14 cellular contexts compared by ENCODE assay signal in genomic region chr5:95080026-95080425, GRCh38.
DNase-seq lines count a peak whose midpoint lies in the region; ATAC-seq and TF ChIP-seq lines count a peak whose summit lies in the region.
"Had no signal": no experiment of that assay in that cellular context is flagged by ENCODE, and none has a peak within 500 bp of the region (broad histone marks: within the 10 kb centered on the region; RNA-seq: fewer than 3 reads in every experiment).

No MANE protein-coding gene starts in this region.

- H3K36me3 ChIP-seq in Panc1 (ENCODE audit: control insufficient read depth, insufficient read depth, low read length) (no peaks in the 10 kb centered on the region), esophagus squamous epithelium (no peaks in the 10 kb centered on the region), psoas muscle (ENCODE audit: insufficient read depth in 1 of 2, low read depth in 1 of 2) (no peaks in the 10 kb centered on the region), ovary (no peaks in the 10 kb centered on the region)

- CTCF ChIA-PET in Calu3 (lab: Charles Lee), result no interaction called here
- CTCF ChIA-PET in Panc1 (lab: Charles Lee), result no interaction called here

- H3K9me3 ChIP-seq in Panc1 (ENCODE audit: control insufficient read depth, insufficient read depth, low read depth, low read length), result no peaks in the 10 kb centered on the region
- H3K9me3 ChIP-seq in esophagus squamous epithelium, result no peaks in the 10 kb centered on the region
- H3K9me3 ChIP-seq in psoas muscle, result no peaks in the 10 kb centered on the region
- H3K9me3 ChIP-seq in ovary, result no peaks in the 10 kb centered on the region

- TF ChIP-seq CTCF in Calu3 (IDR thresholded peaks at IDR 0.05; ENCODE audit: unreplicated experiment) (no peak), Panc1 (IDR thresholded peaks at IDR 0.05) (no peak), esophagus squamous epithelium (IDR thresholded peaks at IDR 0.05) (no peak), psoas muscle (IDR thresholded peaks at IDR 0.05) (no peak), ovary (IDR thresholded peaks at IDR 0.05) (no peak)

- no peak for TF ChIP-seq EP300 in ovary (IDR thresholded peaks at IDR 0.05)

- peak overlapping the region; percentile 65 for H3K27ac Mint-ChIP-seq in Calu3 (ENCODE audit: unreplicated experiment)
- H3K27ac Mint-ChIP-seq: B cell; H9; stimulated activated naive B cell treated with anti-CD40 and anti-IgM and Interleukin-4, amounts not matched to agents 10 μg/mL and 1 μg/mL and 100 μg/mL, for 72 hours had no signal

- H3K4me1 Mint-ChIP-seq in Calu3 (ENCODE audit: low read depth, unreplicated experiment), result peaks cover 32% of the 10 kb centered on the region

- BruUV-seq in Calu3 (replicated peaks; lab: Mats Ljungman, UMichigan) (no TSS peak), Panc1 (replicated peaks; lab: Mats Ljungman, UMichigan) (no TSS peak)

- H3K4me3 Mint-ChIP-seq in Calu3 (ENCODE audit: low read depth, unreplicated experiment), result peak overlapping the region; percentile 78
- H3K4me3 Mint-ChIP-seq: B cell; H9; stimulated activated naive B cell treated with anti-CD40 and anti-IgM and Interleukin-4, amounts not matched to agents 10 μg/mL and 1 μg/mL and 100 μg/mL, for 72 hours had no signal

- in situ Hi-C loops in Panc1 (cut with HindIII; ENCODE audit: low pct_unique_long_range_greater_than_20kb, low sequenced_read_pairs), result no loop called here

- POLR2A ChIA-PET in Panc1 (lab: Charles Lee), result no interaction called here

- DNase-seq in Calu3 (no peak), Panc1 (ENCODE audit: low read depth, low spot score) (no peak), esophagus squamous epithelium (lab: John Stamatoyannopoulos, UW) (no peak), psoas muscle (no peak), CD1c-positive myeloid dendritic cell (ENCODE audit: extremely low spot score) (no peak), caudate nucleus (lab: John Stamatoyannopoulos, UW) (no peak), ovary (no peak)
- DNase-seq: activated naive CD4-positive, alpha-beta T cell; H9; stimulated activated CD4-positive, alpha-beta T cell treated with anti-CD3 and anti-CD28 coated beads, Interleukin-4, amount 100 ng/mL, for 1 hour; stimulated activated naive B cell treated with anti-CD40 and anti-IgM and Interleukin-4, amounts not matched to agents 10 μg/mL and 1 μg/mL and 100 μg/mL, for 72 hours had no signal

- TF ChIP-seq POLR2A in esophagus squamous epithelium (IDR thresholded peaks at IDR 0.05) (no peak), ovary (IDR thresholded peaks at IDR 0.05) (no peak)

- peak overlapping the region; percentile 63 to 73 for H3K4me3 ChIP-seq in Panc1 (ENCODE audit: low read depth in 2 of 2, low read length in 2 of 2)
- peak overlapping the region; percentile 0 to 54 (median 23) for H3K4me3 ChIP-seq in esophagus squamous epithelium
- H3K4me3 ChIP-seq in psoas muscle, result peak overlapping the region; percentile 56
- H3K4me3 ChIP-seq in ovary, result no peak overlapping the region
- H3K4me3 ChIP-seq: hepatocyte had no signal

- intact Hi-C loops in Calu3 (cut with micrococcal nuclease; ENCODE audit: unreplicated experiment) (loop anchor here (5.0 kb wide), 1 partner anchor 113 kb away; no protein-coding TSS in a partner anchor), Panc1 (cut with micrococcal nuclease; ENCODE audit: unreplicated experiment) (loop anchor here (5.0 kb wide), 1 partner anchor 108 kb away; no protein-coding TSS in a partner anchor), esophagus squamous epithelium (cut with DNase I) (no loop called here), psoas muscle (cut with DNase I) (no loop called here), ovary (cut with DNase I) (no loop called here)

- H3K27ac ChIP-seq in Panc1 (ENCODE audit: low read length) (peak overlapping the region; percentile 97), esophagus squamous epithelium (peak overlapping the region in 2 of 4 donors; percentile 31 to 33), psoas muscle (no peak overlapping the region), caudate nucleus (ENCODE audit: low read depth, low read length) (no peak overlapping the region), ovary (no peak overlapping the region)
- H3K27ac ChIP-seq: hepatocyte had no signal

- H3K27me3 ChIP-seq in Panc1 (ENCODE audit: control insufficient read depth, insufficient read depth, low read length) (no peaks in the 10 kb centered on the region), esophagus squamous epithelium (no peaks in the 10 kb centered on the region), psoas muscle (ENCODE audit: insufficient read depth in 3 of 3, low read length in 2 of 3) (no peaks in the 10 kb centered on the region), ovary (no peaks in the 10 kb centered on the region)
- H3K27me3 ChIP-seq: hepatocyte had no signal

- H3K36me3 Mint-ChIP-seq in Calu3 (ENCODE audit: insufficient read depth, unreplicated experiment), result peaks cover 19% of the 10 kb centered on the region
- H3K36me3 Mint-ChIP-seq: stimulated activated naive B cell treated with anti-CD40 and anti-IgM and Interleukin-4, amounts not matched to agents 10 μg/mL and 1 μg/mL and 100 μg/mL, for 72 hours had no signal

- H3K4me1 ChIP-seq in Panc1 (ENCODE audit: control insufficient read depth, insufficient read depth, low read length), result peaks cover 35% of the 10 kb centered on the region
- no peaks in the 10 kb centered on the region for H3K4me1 ChIP-seq in esophagus squamous epithelium
- H3K4me1 ChIP-seq in psoas muscle, result no peaks in the 10 kb centered on the region
- H3K4me1 ChIP-seq in ovary (ENCODE audit: insufficient read depth), result no peaks in the 10 kb centered on the region

- no peak for ATAC-seq in Panc1
- ATAC-seq in psoas muscle, result no peak
- no peak for ATAC-seq in GM19463 (IDR thresholded peaks at IDR 0.05; ENCODE audit: unreplicated experiment)
- ATAC-seq: stimulated activated naive B cell treated with anti-CD40 and anti-IgM and Interleukin-4, amounts not matched to agents 10 μg/mL and 1 μg/mL and 100 μg/mL, for 72 hours had no signal

- H3K9me3 Mint-ChIP-seq in Calu3 (ENCODE audit: low read depth, unreplicated experiment), result peaks cover 2% of the 10 kb centered on the region
- H3K9me3 Mint-ChIP-seq: H9; stimulated activated naive B cell treated with anti-CD40 and anti-IgM and Interleukin-4, amounts not matched to agents 10 μg/mL and 1 μg/mL and 100 μg/mL, for 72 hours had no signal

- no peaks in the 10 kb centered on the region for H3K27me3 Mint-ChIP-seq in Calu3 (ENCODE audit: unreplicated experiment)
- H3K27me3 Mint-ChIP-seq: stimulated activated naive B cell treated with anti-CD40 and anti-IgM and Interleukin-4, amounts not matched to agents 10 μg/mL and 1 μg/mL and 100 μg/mL, for 72 hours had no signal

Comparison
In these comparisons a context has a peak if more than half of its experiments do, and no peak if none do; other contexts are left out.
1. intact Hi-C loops: an anchor here in Calu3 (5.0 kb wide) and Panc1 (5.0 kb wide); none called in esophagus squamous epithelium, psoas muscle and ovary.